Comparison of ENCODE assay signal across 17 cellular contexts in genomic region chr5:33167541-33167940, GRCh38.
"Had no signal": no experiment of that assay in that cellular context is flagged by ENCODE, and none has a peak within 500 bp of the region (broad histone marks: within the 10 kb centered on the region; RNA-seq: fewer than 3 reads in every experiment).

No MANE protein-coding gene starts in this region.

- H3K27ac ChIP-seq: coronary artery, gastroesophageal sphincter, heart right ventricle, neutrophil, sigmoid colon, spleen, thyroid gland had no signal

- H3K9me3 ChIP-seq: neutrophil, thyroid gland had no signal

- ATAC-seq: gastroesophageal sphincter; stimulated activated naive B cell treated with anti-CD40 and anti-IgM and Interleukin-4, amounts not matched to agents 10 μg/mL and 1 μg/mL and 100 μg/mL, for 72 hours had no signal

- H3K27me3 Mint-ChIP-seq: activated naive CD8-positive, alpha-beta T cell; natural killer cell treated with Interleukin-12 subunit alpha and Interleukin-12 subunit beta and Interleukin-15 and Interleukin-18, amount 100 ng/mL, for 72 hours had no signal

- H3K4me1 Mint-ChIP-seq: brain; stimulated activated naive B cell treated with anti-CD40 and anti-IgM and Interleukin-4, amounts not matched to agents 10 μg/mL and 1 μg/mL and 100 μg/mL, for 72 hours had no signal

- H3K27ac Mint-ChIP-seq: activated naive CD8-positive, alpha-beta T cell; brain; natural killer cell treated with Interleukin-12 subunit alpha and Interleukin-12 subunit beta and Interleukin-15 and Interleukin-18, amount 100 ng/mL, for 72 hours; stimulated activated naive B cell treated with anti-CD40 and anti-IgM and Interleukin-4, amounts not matched to agents 10 μg/mL and 1 μg/mL and 100 μg/mL, for 72 hours had no signal

- DNase-seq: activated CD4-positive, alpha-beta T cell treated with anti-CD3 and anti-CD28 coated beads, Interleukin-2, amount 50 U/mL, for 48 hours; activated gamma-delta T cell treated with Interleukin-2 at 50 U/mL for 16 hours; amniotic stem cell; central memory CD4-positive, alpha-beta T cell; heart right ventricle; mesenchymal stem cell; sigmoid colon; spleen; stimulated activated naive B cell treated with anti-CD40 and anti-IgM and Interleukin-4, amounts not matched to agents 10 μg/mL and 1 μg/mL and 100 μg/mL, for 72 hours; SW 1271; thyroid gland had no signal

- H3K4me1 ChIP-seq: gastroesophageal sphincter, heart right ventricle, sigmoid colon, spleen, thyroid gland had no signal

- H3K36me3 ChIP-seq: gastroesophageal sphincter, heart right ventricle, neutrophil, sigmoid colon, spleen, thyroid gland had no signal

- H3K36me3 Mint-ChIP-seq: activated naive CD8-positive, alpha-beta T cell; brain had no signal

- H3K4me3 ChIP-seq: coronary artery, gastroesophageal sphincter, heart right ventricle, sigmoid colon, spleen, thyroid gland had no signal

- H3K4me3 Mint-ChIP-seq: activated naive CD8-positive, alpha-beta T cell; brain; natural killer cell treated with Interleukin-12 subunit alpha and Interleukin-12 subunit beta and Interleukin-15 and Interleukin-18, amount 100 ng/mL, for 72 hours; stimulated activated naive B cell treated with anti-CD40 and anti-IgM and Interleukin-4, amounts not matched to agents 10 μg/mL and 1 μg/mL and 100 μg/mL, for 72 hours had no signal

- H3K27me3 ChIP-seq: gastroesophageal sphincter, heart right ventricle, neutrophil, sigmoid colon, spleen, thyroid gland had no signal
